ENCODE assay signal across 22 cellular contexts in the genomic region with DNA sequence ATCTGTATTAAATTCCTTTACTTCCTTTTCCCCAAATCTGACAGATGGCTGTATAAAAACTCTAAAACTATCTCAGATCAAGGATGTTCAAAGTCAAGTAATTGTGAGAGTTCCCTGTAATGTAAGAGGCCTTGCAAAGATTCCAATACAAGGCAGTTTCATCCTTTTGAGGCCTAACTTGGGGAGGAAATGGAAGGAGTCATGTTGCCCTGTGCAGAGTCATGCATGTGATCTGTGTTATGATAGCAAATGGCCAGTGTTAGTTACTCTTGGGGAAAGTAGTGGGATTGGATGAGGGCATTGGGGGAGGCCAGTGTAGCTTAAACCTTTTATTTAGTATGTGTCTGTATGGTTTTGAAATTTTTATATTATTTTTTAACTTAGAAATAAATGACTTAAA.
A peak's percentile ranks its signal among the peaks of the same experiment; 100 is the strongest.
DNase-seq lines count a peak whose midpoint lies in the region.
"Had no signal": no experiment of that assay in that cellular context is flagged by ENCODE, and none has a peak within 500 bp of the region (broad histone marks: within the 10 kb centered on the region; RNA-seq: fewer than 3 reads in every experiment).

No MANE protein-coding gene starts in this region.

- peaks cover 73% of the 10 kb centered on the region for H3K36me3 ChIP-seq in adipocyte (ENCODE audit: control insufficient read depth, insufficient read depth, low read length, severe bottlenecking)

- no peak overlapping the region for H3K4me3 ChIP-seq in adipocyte (ENCODE audit: low read length)
- H3K4me3 ChIP-seq: hepatocyte, SJSA1, testis had no signal

- in situ Hi-C loops in ACHN (cut with HindIII; ENCODE audit: low pct_ligation_motif_present, low pct_unique_long_range_greater_than_20kb, low sequenced_read_pairs) = no loop called here

- no peaks in the 10 kb centered on the region for H3K27me3 ChIP-seq in adipocyte (replicated peaks; ENCODE audit: control insufficient read depth, insufficient read depth, low read length)
- H3K27me3 ChIP-seq: hepatocyte, SJSA1, testis had no signal

- peaks cover 34% of the 10 kb centered on the region for H3K36me3 Mint-ChIP-seq in T-helper 1 cell treated with Interleukin-12 subunit alpha and Interleukin-12 subunit beta and Interleukin-4 antibody, amounts not matched to agents 30 μg/mL and 1 μg/mL, for 36 hours (ENCODE audit: low read depth)

- H3K4me3 Mint-ChIP-seq in T-helper 1 cell treated with Interleukin-12 subunit alpha and Interleukin-12 subunit beta and Interleukin-4 antibody, amounts not matched to agents 30 μg/mL and 1 μg/mL, for 36 hours = no peak overlapping the region

- H3K9ac ChIP-seq in adipocyte (ENCODE audit: low read length) = no peak overlapping the region

- peak overlapping the region; percentile 13 for H3K27ac Mint-ChIP-seq in T-helper 1 cell treated with Interleukin-12 subunit alpha and Interleukin-12 subunit beta and Interleukin-4 antibody, amounts not matched to agents 30 μg/mL and 1 μg/mL, for 36 hours

- H3K9me3 Mint-ChIP-seq in T-helper 1 cell treated with Interleukin-12 subunit alpha and Interleukin-12 subunit beta and Interleukin-4 antibody, amounts not matched to agents 30 μg/mL and 1 μg/mL, for 36 hours = no peaks in the 10 kb centered on the region

- H3K9me3 ChIP-seq in adipocyte (ENCODE audit: control insufficient read depth, low read length) = no peaks in the 10 kb centered on the region
- H3K9me3 ChIP-seq: SJSA1, testis had no signal

- DNase-seq in T-helper 1 cell = no peak
- peak; percentile 9 for DNase-seq in EH (ENCODE audit: low read depth)
- peak; percentile 70 for DNase-seq in adipocyte (ENCODE audit: low read depth)
- DNase-seq in left kidney (ENCODE audit: low read depth, low spot score) = peak; percentile 79
- no peak for DNase-seq in DMS53 treated with DMSO at 0.1 percent for 48 hours (lab: John Stamatoyannopoulos, UW; ENCODE audit: unreplicated experiment)
- DNase-seq in SW 1271 (lab: John Stamatoyannopoulos, UW) = no peak
- DNase-seq in ACHN = no peak
- DNase-seq: 8988T; activated CD4-positive, alpha-beta T cell treated with anti-CD3 and anti-CD28 coated beads for 1 hour; DMS153; effector CD4-positive, alpha-beta T cell; islet precursor cell; NCI-H1048; NCI-H2029; NCI-H526; PC-3; stimulated activated CD4-positive, alpha-beta T cell treated with anti-CD3 and anti-CD28 coated beads, Interleukin-2, amount 100 ng/mL, for 48 hours; T-helper 9 cell; testis had no signal

- no peaks in the 10 kb centered on the region for H3K4me1 ChIP-seq in adipocyte (ENCODE audit: control insufficient read depth, insufficient read depth, low read length)
- H3K4me1 ChIP-seq: SJSA1, testis had no signal

- H3K4me1 Mint-ChIP-seq in T-helper 1 cell treated with Interleukin-12 subunit alpha and Interleukin-12 subunit beta and Interleukin-4 antibody, amounts not matched to agents 30 μg/mL and 1 μg/mL, for 36 hours (ENCODE audit: low read depth) = peaks cover 9% of the 10 kb centered on the region

- H3K27me3 Mint-ChIP-seq in T-helper 1 cell treated with Interleukin-12 subunit alpha and Interleukin-12 subunit beta and Interleukin-4 antibody, amounts not matched to agents 30 μg/mL and 1 μg/mL, for 36 hours (ENCODE audit: low read depth) = no peaks in the 10 kb centered on the region

Comparison
In these comparisons a context has a peak if more than half of its experiments do, and no peak if none do; other contexts are left out.
1. DNase-seq: peak in EH (single experiment), adipocyte (single experiment) and left kidney (single experiment); none in T-helper 1 cell (0 of 5), DMS53 treated with DMSO at 0.1 percent for 48 hours (single experiment), SW 1271 (0 of 2) and ACHN (single experiment).